ENCODE assay signal across 1 cellular context in the genomic region with DNA sequence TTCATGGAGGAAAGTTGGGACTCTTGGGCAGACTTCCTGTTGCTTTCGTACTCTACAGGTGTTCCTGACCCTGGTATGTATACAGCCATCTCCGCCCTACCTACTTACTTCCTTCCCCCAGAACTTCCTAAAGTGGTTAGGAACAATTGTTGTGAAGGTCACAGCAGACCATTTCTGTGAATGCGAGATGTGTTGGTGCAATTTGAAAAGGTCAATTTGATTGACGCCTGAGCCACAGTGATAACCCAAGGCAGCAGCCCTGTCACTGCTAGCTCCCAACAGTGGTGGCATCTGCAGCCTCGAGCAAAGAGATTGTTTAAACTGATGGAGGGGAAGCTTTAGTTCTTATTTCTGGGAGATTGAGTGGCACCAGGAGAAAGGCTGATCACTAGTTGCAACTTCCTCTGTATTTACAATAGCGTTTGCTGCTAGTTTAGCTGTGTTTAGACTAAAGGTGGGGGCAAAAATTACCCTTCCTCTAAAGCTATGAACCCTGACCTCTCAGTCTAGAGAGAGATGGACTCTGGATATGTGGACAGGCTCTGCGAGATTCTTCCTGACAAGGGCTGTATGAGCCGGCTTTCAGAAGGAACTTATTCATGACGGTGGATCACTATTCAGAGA.
A peak's percentile ranks its signal among the peaks of the same experiment; 100 is the strongest.
TF ChIP-seq lines count a peak whose summit lies in the region.

No MANE protein-coding gene starts in this region.

TF ChIP-seq in HepG2, 621 proteins besides CTCF, POLR2A, EP300 and RAD21 (continued from another document and continues in another):
- TF ChIP-seq, protein P1, sequence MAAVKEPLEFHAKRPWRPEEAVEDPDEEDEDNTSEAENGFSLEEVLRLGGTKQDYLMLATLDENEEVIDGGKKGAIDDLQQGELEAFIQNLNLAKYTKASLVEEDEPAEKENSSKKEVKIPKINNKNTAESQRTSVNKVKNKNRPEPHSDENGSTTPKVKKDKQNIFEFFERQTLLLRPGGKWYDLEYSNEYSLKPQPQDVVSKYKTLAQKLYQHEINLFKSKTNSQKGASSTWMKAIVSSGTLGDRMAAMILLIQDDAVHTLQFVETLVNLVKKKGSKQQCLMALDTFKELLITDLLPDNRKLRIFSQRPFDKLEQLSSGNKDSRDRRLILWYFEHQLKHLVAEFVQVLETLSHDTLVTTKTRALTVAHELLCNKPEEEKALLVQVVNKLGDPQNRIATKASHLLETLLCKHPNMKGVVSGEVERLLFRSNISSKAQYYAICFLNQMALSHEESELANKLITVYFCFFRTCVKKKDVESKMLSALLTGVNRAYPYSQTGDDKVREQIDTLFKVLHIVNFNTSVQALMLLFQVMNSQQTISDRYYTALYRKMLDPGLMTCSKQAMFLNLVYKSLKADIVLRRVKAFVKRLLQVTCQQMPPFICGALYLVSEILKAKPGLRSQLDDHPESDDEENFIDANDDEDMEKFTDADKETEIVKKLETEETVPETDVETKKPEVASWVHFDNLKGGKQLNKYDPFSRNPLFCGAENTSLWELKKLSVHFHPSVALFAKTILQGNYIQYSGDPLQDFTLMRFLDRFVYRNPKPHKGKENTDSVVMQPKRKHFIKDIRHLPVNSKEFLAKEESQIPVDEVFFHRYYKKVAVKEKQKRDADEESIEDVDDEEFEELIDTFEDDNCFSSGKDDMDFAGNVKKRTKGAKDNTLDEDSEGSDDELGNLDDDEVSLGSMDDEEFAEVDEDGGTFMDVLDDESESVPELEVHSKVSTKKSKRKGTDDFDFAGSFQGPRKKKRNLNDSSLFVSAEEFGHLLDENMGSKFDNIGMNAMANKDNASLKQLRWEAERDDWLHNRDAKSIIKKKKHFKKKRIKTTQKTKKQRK (IDR thresholded peaks at IDR 0.05; ENCODE audit: low read length): no peak
- peak; percentile 89 for TF ChIP-seq MEF2D (CRISPR knock-in tag; IDR thresholded peaks at IDR 0.05)
- TF ChIP-seq HOXA5 (CRISPR knock-in tag; IDR thresholded peaks at IDR 0.05): no peak; the same call in none of the 2 replicates
- TF ChIP-seq KDM5B (CRISPR knock-in tag; IDR thresholded peaks at IDR 0.05; ENCODE audit: borderline replicate concordance): no peak
- TF ChIP-seq, protein P2, sequence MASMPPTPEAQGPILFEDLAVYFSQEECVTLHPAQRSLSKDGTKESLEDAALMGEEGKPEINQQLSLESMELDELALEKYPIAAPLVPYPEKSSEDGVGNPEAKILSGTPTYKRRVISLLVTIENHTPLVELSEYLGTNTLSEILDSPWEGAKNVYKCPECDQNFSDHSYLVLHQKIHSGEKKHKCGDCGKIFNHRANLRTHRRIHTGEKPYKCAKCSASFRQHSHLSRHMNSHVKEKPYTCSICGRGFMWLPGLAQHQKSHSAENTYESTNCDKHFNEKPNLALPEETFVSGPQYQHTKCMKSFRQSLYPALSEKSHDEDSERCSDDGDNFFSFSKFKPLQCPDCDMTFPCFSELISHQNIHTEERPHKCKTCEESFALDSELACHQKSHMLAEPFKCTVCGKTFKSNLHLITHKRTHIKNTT (CRISPR knock-in tag; IDR thresholded peaks at IDR 0.05): no peak
- no peak for TF ChIP-seq SMAD9 (CRISPR knock-in tag; IDR thresholded peaks at IDR 0.05)
- TF ChIP-seq NFE2L2 (IDR thresholded peaks at IDR 0.05; ENCODE audit: low read length): no peak
- TF ChIP-seq RXRA (CRISPR knock-in tag; IDR thresholded peaks at IDR 0.05): no peak; the same call in 1 of the 2 replicates
- TF ChIP-seq, protein P3, sequence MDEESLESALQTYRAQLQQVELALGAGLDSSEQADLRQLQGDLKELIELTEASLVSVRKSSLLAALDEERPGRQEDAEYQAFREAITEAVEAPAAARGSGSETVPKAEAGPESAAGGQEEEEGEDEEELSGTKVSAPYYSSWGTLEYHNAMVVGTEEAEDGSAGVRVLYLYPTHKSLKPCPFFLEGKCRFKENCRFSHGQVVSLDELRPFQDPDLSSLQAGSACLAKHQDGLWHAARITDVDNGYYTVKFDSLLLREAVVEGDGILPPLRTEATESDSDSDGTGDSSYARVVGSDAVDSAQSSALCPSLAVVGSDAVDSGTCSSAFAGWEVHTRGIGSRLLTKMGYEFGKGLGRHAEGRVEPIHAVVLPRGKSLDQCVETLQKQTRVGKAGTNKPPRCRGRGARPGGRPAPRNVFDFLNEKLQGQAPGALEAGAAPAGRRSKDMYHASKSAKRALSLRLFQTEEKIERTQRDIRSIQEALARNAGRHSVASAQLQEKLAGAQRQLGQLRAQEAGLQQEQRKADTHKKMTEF (CRISPR knock-in tag; IDR thresholded peaks at IDR 0.05): peak; percentile 60
- no peak for TF ChIP-seq REPIN1 (CRISPR knock-in tag; IDR thresholded peaks at IDR 0.05; ENCODE audit: borderline replicate concordance, low read depth)
- no peak for TF ChIP-seq ZNF446 (CRISPR knock-in tag; IDR thresholded peaks at IDR 0.05)
- no peak for TF ChIP-seq ZNF138 (CRISPR knock-in tag; IDR thresholded peaks at IDR 0.05; ENCODE audit: low read depth)
- TF ChIP-seq, protein P4, sequence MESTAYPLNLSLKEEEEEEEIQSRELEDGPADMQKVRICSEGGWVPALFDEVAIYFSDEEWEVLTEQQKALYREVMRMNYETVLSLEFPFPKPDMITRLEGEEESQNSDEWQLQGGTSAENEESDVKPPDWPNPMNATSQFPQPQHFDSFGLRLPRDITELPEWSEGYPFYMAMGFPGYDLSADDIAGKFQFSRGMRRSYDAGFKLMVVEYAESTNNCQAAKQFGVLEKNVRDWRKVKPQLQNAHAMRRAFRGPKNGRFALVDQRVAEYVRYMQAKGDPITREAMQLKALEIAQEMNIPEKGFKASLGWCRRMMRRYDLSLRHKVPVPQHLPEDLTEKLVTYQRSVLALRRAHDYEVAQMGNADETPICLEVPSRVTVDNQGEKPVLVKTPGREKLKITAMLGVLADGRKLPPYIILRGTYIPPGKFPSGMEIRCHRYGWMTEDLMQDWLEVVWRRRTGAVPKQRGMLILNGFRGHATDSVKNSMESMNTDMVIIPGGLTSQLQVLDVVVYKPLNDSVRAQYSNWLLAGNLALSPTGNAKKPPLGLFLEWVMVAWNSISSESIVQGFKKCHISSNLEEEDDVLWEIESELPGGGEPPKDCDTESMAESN (CRISPR knock-in tag; conservative IDR thresholded peaks at IDR 0.05): no peak; the same call in 1 of the 2 replicates
- no peak for TF ChIP-seq ZC3H4 (CRISPR knock-in tag; IDR thresholded peaks at IDR 0.05; ENCODE audit: borderline replicate concordance)
- TF ChIP-seq POLR2G (IDR thresholded peaks at IDR 0.05; ENCODE audit: low read depth, low read length): no peak; the same call in 1 of the 2 replicates
- no peak for TF ChIP-seq ZNF672 (CRISPR knock-in tag; IDR thresholded peaks at IDR 0.05)
- TF ChIP-seq SMC3 (IDR thresholded peaks at IDR 0.05; ENCODE audit: low read length): no peak
- TF ChIP-seq NFYB (CRISPR knock-in tag; IDR thresholded peaks at IDR 0.05): no peak
- TF ChIP-seq PHF8 (CRISPR knock-in tag; IDR thresholded peaks at IDR 0.05): no peak; the same call in 1 of the 2 replicates
- TF ChIP-seq ZBTB44 (CRISPR knock-in tag; IDR thresholded peaks at IDR 0.05): no peak
- TF ChIP-seq HDAC2 (CRISPR knock-in tag; IDR thresholded peaks at IDR 0.05): peak; percentile 90
- TF ChIP-seq KLF12 (CRISPR knock-in tag; IDR thresholded peaks at IDR 0.05; ENCODE audit: borderline replicate concordance): no peak
- TF ChIP-seq ZFP36L1 (CRISPR knock-in tag; IDR thresholded peaks at IDR 0.05): no peak
- no peak for TF ChIP-seq XRCC5 (optimal IDR thresholded peaks at IDR 0.05; ENCODE audit: low read length)
- TF ChIP-seq FOXP1 (IDR thresholded peaks at IDR 0.05): no peak
- TF ChIP-seq FOXP1 (CRISPR knock-in tag; IDR thresholded peaks at IDR 0.05): peak; percentile 90
- TF ChIP-seq, protein P5, sequence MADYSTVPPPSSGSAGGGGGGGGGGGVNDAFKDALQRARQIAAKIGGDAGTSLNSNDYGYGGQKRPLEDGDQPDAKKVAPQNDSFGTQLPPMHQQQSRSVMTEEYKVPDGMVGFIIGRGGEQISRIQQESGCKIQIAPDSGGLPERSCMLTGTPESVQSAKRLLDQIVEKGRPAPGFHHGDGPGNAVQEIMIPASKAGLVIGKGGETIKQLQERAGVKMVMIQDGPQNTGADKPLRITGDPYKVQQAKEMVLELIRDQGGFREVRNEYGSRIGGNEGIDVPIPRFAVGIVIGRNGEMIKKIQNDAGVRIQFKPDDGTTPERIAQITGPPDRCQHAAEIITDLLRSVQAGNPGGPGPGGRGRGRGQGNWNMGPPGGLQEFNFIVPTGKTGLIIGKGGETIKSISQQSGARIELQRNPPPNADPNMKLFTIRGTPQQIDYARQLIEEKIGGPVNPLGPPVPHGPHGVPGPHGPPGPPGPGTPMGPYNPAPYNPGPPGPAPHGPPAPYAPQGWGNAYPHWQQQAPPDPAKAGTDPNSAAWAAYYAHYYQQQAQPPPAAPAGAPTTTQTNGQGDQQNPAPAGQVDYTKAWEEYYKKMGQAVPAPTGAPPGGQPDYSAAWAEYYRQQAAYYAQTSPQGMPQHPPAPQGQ (CRISPR knock-in tag; IDR thresholded peaks at IDR 0.05; ENCODE audit: borderline replicate concordance): no peak
- TF ChIP-seq ZIK1 (CRISPR knock-in tag; IDR thresholded peaks at IDR 0.05; ENCODE audit: borderline replicate concordance, low read depth): no peak
- no peak for TF ChIP-seq RNF2 (conservative IDR thresholded peaks at IDR 0.05; ENCODE audit: low read depth)
- no peak for TF ChIP-seq TGIF2 (CRISPR knock-in tag; IDR thresholded peaks at IDR 0.05)
- no peak for TF ChIP-seq ZNF781 (CRISPR knock-in tag; IDR thresholded peaks at IDR 0.05; ENCODE audit: borderline replicate concordance, not compliant biosample characterization)
- no peak for TF ChIP-seq RFXANK (CRISPR knock-in tag; IDR thresholded peaks at IDR 0.05)
- TF ChIP-seq ARID4A (CRISPR knock-in tag; IDR thresholded peaks at IDR 0.05; ENCODE audit: borderline replicate concordance): peak; percentile 67
- TF ChIP-seq, protein P6, sequence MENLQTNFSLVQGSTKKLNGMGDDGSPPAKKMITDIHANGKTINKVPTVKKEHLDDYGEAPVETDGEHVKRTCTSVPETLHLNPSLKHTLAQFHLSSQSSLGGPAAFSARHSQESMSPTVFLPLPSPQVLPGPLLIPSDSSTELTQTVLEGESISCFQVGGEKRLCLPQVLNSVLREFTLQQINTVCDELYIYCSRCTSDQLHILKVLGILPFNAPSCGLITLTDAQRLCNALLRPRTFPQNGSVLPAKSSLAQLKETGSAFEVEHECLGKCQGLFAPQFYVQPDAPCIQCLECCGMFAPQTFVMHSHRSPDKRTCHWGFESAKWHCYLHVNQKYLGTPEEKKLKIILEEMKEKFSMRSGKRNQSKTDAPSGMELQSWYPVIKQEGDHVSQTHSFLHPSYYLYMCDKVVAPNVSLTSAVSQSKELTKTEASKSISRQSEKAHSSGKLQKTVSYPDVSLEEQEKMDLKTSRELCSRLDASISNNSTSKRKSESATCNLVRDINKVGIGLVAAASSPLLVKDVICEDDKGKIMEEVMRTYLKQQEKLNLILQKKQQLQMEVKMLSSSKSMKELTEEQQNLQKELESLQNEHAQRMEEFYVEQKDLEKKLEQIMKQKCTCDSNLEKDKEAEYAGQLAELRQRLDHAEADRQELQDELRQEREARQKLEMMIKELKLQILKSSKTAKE (CRISPR knock-in tag; IDR thresholded peaks at IDR 0.05; ENCODE audit: borderline replicate concordance): peak; percentile 70
- no peak for TF ChIP-seq SRF (IDR thresholded peaks at IDR 0.05; ENCODE audit: low read depth, low read length)
- no peak for TF ChIP-seq ATRX (CRISPR knock-in tag; IDR thresholded peaks at IDR 0.05; ENCODE audit: borderline replicate concordance)
- no peak; the same call in 1 of the 2 replicates for TF ChIP-seq ZNF788 (CRISPR knock-in tag; IDR thresholded peaks at IDR 0.05; ENCODE audit: borderline replicate concordance)
- no peak for TF ChIP-seq RELA (CRISPR knock-in tag; IDR thresholded peaks at IDR 0.05)
- no peak for TF ChIP-seq ZFP36L2 (CRISPR knock-in tag; IDR thresholded peaks at IDR 0.05)
- no peak for TF ChIP-seq ZNF777 (CRISPR knock-in tag; IDR thresholded peaks at IDR 0.05)
- TF ChIP-seq SMAD3 (CRISPR knock-in tag; IDR thresholded peaks at IDR 0.05): no peak; the same call in 1 of the 2 replicates
- TF ChIP-seq FOXJ3 (CRISPR knock-in tag; IDR thresholded peaks at IDR 0.05; ENCODE audit: borderline replicate concordance): peak; percentile 59; the same call in 1 of the 2 replicates
- no peak for TF ChIP-seq NR3C1 (CRISPR knock-in tag; IDR thresholded peaks at IDR 0.05)
- no peak for TF ChIP-seq RBM39 (IDR thresholded peaks at IDR 0.05; ENCODE audit: low read depth, low read length, poor library complexity, severe bottlenecking)
- TF ChIP-seq BCL6 (CRISPR knock-in tag; IDR thresholded peaks at IDR 0.05): peak; percentile 82
- TF ChIP-seq NONO (IDR thresholded peaks at IDR 0.05): no peak
- peak; percentile 58 for TF ChIP-seq NONO (CRISPR knock-in tag; conservative IDR thresholded peaks at IDR 0.05)
- TF ChIP-seq TEAD3 (CRISPR knock-in tag; optimal IDR thresholded peaks at IDR 0.05; ENCODE audit: borderline replicate concordance): peak; percentile 71
